ENCODE assay signal across 1 cellular context in genomic region chr12:109294286-109294796, GRCh38.
TF ChIP-seq lines count a peak whose summit lies in the region.

No MANE protein-coding gene starts in this region.

TF ChIP-seq in H1, 55 proteins besides CTCF, POLR2A, EP300 and RAD21:
- TF ChIP-seq SP4 (IDR thresholded peaks at IDR 0.05; ENCODE audit: low read length) (no peak), TEAD4 (IDR thresholded peaks at IDR 0.05; ENCODE audit: low read depth, low read length) (no peak), CTBP2 (IDR thresholded peaks at IDR 0.05; ENCODE audit: borderline replicate concordance, insufficient read depth, insufficient read length, low read length) (no peak), SAP30 (IDR thresholded peaks at IDR 0.05; ENCODE audit: insufficient read depth, insufficient replicate concordance, low read length) (no peak), CEBPB (IDR thresholded peaks at IDR 0.05; ENCODE audit: low read depth, low read length) (no peak)
